Comparison of ENCODE assay signal across 28 cellular contexts in the genomic region with DNA sequence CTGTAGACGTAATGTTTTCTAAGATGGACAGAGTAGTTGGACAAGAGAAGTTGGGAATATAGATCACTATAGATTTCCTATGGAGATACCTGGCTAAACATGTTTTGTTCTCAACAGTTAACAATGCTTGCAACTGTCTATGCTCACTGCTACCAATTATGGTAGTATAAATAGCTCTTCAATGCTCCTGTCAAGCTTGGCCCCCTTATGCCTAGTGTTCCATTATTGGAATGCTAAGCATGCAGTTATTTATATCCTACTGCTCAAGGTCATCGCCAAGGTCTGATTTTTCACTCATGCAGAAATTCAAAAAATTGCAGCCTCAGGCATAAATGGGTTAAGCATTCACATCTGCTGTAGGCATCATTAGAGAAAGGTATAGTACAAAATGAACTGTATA.
"Had no signal": no experiment of that assay in that cellular context is flagged by ENCODE, and none has a peak within 500 bp of the region (broad histone marks: within the 10 kb centered on the region; RNA-seq: fewer than 3 reads in every experiment).

No MANE protein-coding gene starts in this region.

- H3K9ac ChIP-seq: parathyroid adenoma had no signal

- H3K4me2 ChIP-seq: hepatocyte had no signal

- H3K79me2 ChIP-seq: hepatocyte, parathyroid adenoma had no signal

- DNase-seq: activated CD4-positive, alpha-beta T cell treated with anti-CD3 and anti-CD28 coated beads for 36 hours; activated CD4-positive, alpha-beta T cell treated with anti-CD3 and anti-CD28 coated beads, Interleukin-2, amount 50 U/mL, for 4 hours; activated CD8-positive, alpha-beta memory T cell treated with anti-CD3 and anti-CD28 coated beads, Interleukin-2, amount 50 U/mL, for 48 hours; activated naive CD4-positive, alpha-beta T cell; activated naive CD8-positive, alpha-beta T cell treated with anti-CD3 and anti-CD28 coated beads for 36 hours; activated T-cell treated with anti-CD3 and anti-CD28 coated beads, Interleukin-2, amount 50 U/mL, for 4 hours; amniotic stem cell; body of pancreas; caudate nucleus; dermis blood vessel endothelial cell; effector CD8-positive, alpha-beta T cell; erythroblast; foreskin fibroblast; immature natural killer cell; left lung; mammary epithelial cell; midbrain; nephron progenitor cell; nucleus accumbens; sigmoid colon; stimulated activated CD4-positive, alpha-beta T cell treated with anti-CD3 and anti-CD28 coated beads, Interleukin-4, amount 100 ng/mL, for 1 hour; stimulated activated naive CD4-positive, alpha-beta T cell; T-helper 1 cell; T-helper 9 cell had no signal

- H3K27ac ChIP-seq: body of pancreas, hepatocyte, left lung, parathyroid adenoma, sigmoid colon, thoracic aorta, vagina had no signal

- H3K9me3 ChIP-seq: body of pancreas, left lung, sigmoid colon, thoracic aorta, vagina had no signal

- H3K27me3 ChIP-seq: body of pancreas, hepatocyte, left lung, sigmoid colon, vagina had no signal

- H3K36me3 ChIP-seq: left lung, sigmoid colon, thoracic aorta, vagina had no signal

- H3K4me3 ChIP-seq: body of pancreas, hepatocyte, left lung, sigmoid colon, thoracic aorta, vagina had no signal

- H2AFZ ChIP-seq: hepatocyte, parathyroid adenoma had no signal

- ATAC-seq: activated CD4-positive, alpha-beta T cell treated with anti-CD3 and anti-CD28 coated beads for 36 hours; activated T-cell treated with anti-CD3 and anti-CD28 coated beads, Interleukin-2, amount 50 U/mL, for 4 hours; body of pancreas; left lung had no signal
